Comparison of ENCODE assay signal across 25 cellular contexts in the genomic region with DNA sequence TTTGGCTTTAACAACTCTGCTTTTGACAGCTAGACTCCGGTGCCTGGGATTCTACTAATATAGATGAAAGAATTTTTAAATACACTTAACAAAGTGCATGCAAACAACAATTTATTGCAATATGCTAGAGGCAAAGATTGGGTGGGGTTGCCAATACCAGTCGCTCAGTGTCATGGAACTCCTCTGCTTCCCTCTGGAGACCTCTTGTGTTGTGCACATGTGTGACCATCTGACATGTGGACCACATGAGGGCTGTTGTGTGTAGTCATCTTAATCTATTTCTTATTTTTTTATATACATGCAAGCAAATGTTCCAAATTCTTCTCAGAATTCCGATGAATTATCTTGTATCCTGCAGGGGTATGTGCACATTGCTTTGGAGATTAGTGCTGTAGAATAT.
"Had no signal": no experiment of that assay in that cellular context is flagged by ENCODE, and none has a peak within 500 bp of the region (broad histone marks: within the 10 kb centered on the region; RNA-seq: fewer than 3 reads in every experiment).

No MANE protein-coding gene starts in this region.

- H3K9ac ChIP-seq: neural progenitor cell, parathyroid adenoma had no signal

- H3K4me1 ChIP-seq: neural progenitor cell, parathyroid adenoma, psoas muscle, stomach, tibial nerve, upper lobe of left lung, vagina had no signal

- FAIRE-seq: urothelium cell line had no signal

- H3K27ac ChIP-seq: neural progenitor cell, ovary, parathyroid adenoma, psoas muscle, skin epidermis, stomach, thoracic aorta, thyroid gland, tibial nerve, upper lobe of left lung, vagina had no signal

- H3K4me2 ChIP-seq: neural progenitor cell had no signal

- H3K4me3 ChIP-seq: neural progenitor cell, ovary, psoas muscle, skin epidermis, stomach, thoracic aorta, thyroid gland, tibial nerve, upper lobe of left lung, vagina had no signal

- H3K36me3 ChIP-seq: neural progenitor cell, ovary, stomach, thoracic aorta, thyroid gland, tibial nerve, upper lobe of left lung, vagina had no signal

- H3K79me2 ChIP-seq: parathyroid adenoma had no signal

- DNase-seq: natural killer cell; occipital lobe; ovary; posterior cingulate gyrus; psoas muscle; right cardiac atrium; stimulated activated CD4-positive, alpha-beta T cell treated with anti-CD3 and anti-CD28 coated beads, Interleukin-15, amount 100 ng/mL, for 24 hours; stimulated activated CD4-positive, alpha-beta T cell treated with anti-CD3 and anti-CD28 coated beads, Interleukin-2, amount 100 ng/mL, for 24 hours; stimulated activated CD4-positive, alpha-beta T cell treated with anti-CD3 and anti-CD28 coated beads, Interleukin-2, amount 100 ng/mL, for 48 hours; stimulated activated CD4-positive, alpha-beta T cell treated with anti-CD3 and anti-CD28 coated beads, Interleukin-4, amount 100 ng/mL, for 24 hours; stimulated activated naive B cell treated with anti-CD40 and anti-IgM and Interleukin-4, amounts not matched to agents 10 μg/mL and 1 μg/mL and 100 μg/mL, for 72 hours; stimulated activated naive CD4-positive, alpha-beta T cell treated with Interleukin-2 at 50 U/mL for 16 hours; stomach; thyroid gland; trophoblast cell; upper lobe of left lung had no signal

- H2AFZ ChIP-seq: neural progenitor cell, parathyroid adenoma had no signal

- H3K27me3 ChIP-seq: neural progenitor cell, ovary, stomach, thyroid gland, tibial nerve, upper lobe of left lung, vagina had no signal

- ATAC-seq: natural killer cell; psoas muscle; right cardiac atrium; sciatic nerve; stimulated activated effector memory CD8-positive, alpha-beta T cell treated with anti-CD3 and anti-CD28 coated beads, Interleukin-12 subunit alpha, Interleukin-12 subunit beta, amount 100 ng/mL, for 72 hours; stimulated activated naive B cell treated with anti-CD40 and anti-IgM and Interleukin-4, amounts not matched to agents 10 μg/mL and 1 μg/mL and 100 μg/mL, for 72 hours had no signal

- H3K9me3 ChIP-seq: ovary, psoas muscle, stomach, thoracic aorta, thyroid gland, tibial nerve, upper lobe of left lung, vagina had no signal
